Comparison of ENCODE assay signal across 15 cellular contexts in the genomic region with DNA sequence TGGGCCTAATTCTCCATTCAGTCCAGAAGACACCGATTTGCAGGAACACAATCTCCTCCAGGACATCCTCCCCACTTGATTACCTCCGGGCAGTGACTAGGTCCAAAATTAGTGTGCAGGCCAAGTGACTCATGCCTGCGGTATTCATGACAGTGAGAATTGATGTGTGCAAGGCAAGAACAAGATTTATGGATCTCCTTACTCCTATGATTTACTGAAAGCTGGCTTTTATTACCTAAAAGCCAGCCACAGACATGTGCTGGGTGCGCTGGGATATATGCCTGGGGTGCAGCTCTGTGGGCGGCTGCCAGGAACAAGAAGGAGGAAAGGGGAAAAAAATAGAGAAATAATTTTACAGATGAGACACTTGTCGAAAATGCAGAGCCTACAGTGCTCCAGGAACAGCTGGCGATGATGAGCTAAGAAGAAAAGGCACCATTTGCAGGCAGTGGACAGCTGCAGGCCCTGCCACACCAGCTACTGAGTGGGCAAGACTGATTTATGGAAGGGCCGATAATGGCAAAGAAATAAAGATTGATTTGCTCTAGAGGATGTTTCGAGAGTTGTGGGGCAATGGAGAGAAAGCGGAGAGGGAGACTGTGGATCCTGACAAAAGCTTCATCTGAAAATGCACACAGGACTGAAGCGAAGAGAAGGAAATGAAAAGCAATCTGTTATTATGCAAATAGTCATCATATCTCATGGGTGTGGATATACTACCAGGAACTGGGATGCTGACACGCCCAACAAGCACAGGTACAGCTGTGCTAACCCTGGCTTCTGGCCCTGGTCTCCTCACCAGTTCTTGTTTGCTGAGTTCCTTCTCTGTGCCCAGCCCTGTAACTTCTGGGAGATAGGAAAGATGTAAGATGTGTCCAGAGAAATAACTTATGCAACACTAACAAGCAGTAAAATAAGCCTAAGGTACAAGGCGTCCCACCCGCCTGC.
A peak's percentile ranks its signal among the peaks of the same experiment; 100 is the strongest.
DNase-seq lines count a peak whose midpoint lies in the region; ATAC-seq and TF ChIP-seq lines count a peak whose summit lies in the region.
"Had no signal": no experiment of that assay in that cellular context is flagged by ENCODE, and none has a peak within 500 bp of the region (broad histone marks: within the 10 kb centered on the region; RNA-seq: fewer than 3 reads in every experiment).

No MANE protein-coding gene starts in this region.

- no peaks in the 10 kb centered on the region for H3K36me3 Mint-ChIP-seq in osteocyte (ENCODE audit: unreplicated experiment)
- H3K36me3 Mint-ChIP-seq: activated naive CD4-positive, alpha-beta T cell treated with anti-CD3 and anti-CD28 coated beads, Interleukin-2, amount 50 U/mL, for 72 hours had no signal

- no peaks in the 10 kb centered on the region for H3K9me3 Mint-ChIP-seq in osteocyte (ENCODE audit: unreplicated experiment)
- H3K9me3 Mint-ChIP-seq: activated CD8-positive, alpha-beta T cell treated with anti-CD3 and anti-CD28 coated beads for 36 hours; activated naive CD4-positive, alpha-beta T cell treated with anti-CD3 and anti-CD28 coated beads, Interleukin-2, amount 50 U/mL, for 72 hours; endodermal cell had no signal

- peak; percentile 16 for DNase-seq in GM03348 (ENCODE audit: low spot score)
- peak; percentile 94 for DNase-seq in RPMI7951 (ENCODE audit: low read depth)
- peak; percentile 57 for DNase-seq in fibroblast of gingiva (ENCODE audit: low read depth)
- no peak for DNase-seq in osteocyte (ENCODE audit: extremely low spot score, unreplicated experiment)
- no peak for DNase-seq in NCI-H510A treated with DMSO at 0.1 percent for 48 hours (lab: John Stamatoyannopoulos, UW)
- DNase-seq: activated CD8-positive, alpha-beta T cell treated with anti-CD3 and anti-CD28 coated beads for 36 hours; Caco-2; endodermal cell; NCI-H774; pancreas; T-helper 17 cell had no signal

- no peak overlapping the region for H3K4me3 Mint-ChIP-seq in osteocyte (ENCODE audit: unreplicated experiment)
- H3K4me3 Mint-ChIP-seq: activated CD8-positive, alpha-beta T cell treated with anti-CD3 and anti-CD28 coated beads for 36 hours; endodermal cell; T-helper 17 cell had no signal

- no peaks in the 10 kb centered on the region for H3K27me3 Mint-ChIP-seq in osteocyte (ENCODE audit: unreplicated experiment)
- H3K27me3 Mint-ChIP-seq: T-helper 17 cell had no signal

- TF ChIP-seq CTCF in osteocyte (IDR thresholded peaks at IDR 0.05), result no peak

- ATAC-seq in HG02973 (IDR thresholded peaks at IDR 0.05; ENCODE audit: unreplicated experiment) (no peak), HG03342 (IDR thresholded peaks at IDR 0.05; ENCODE audit: unreplicated experiment) (no peak), esophagus mucosa (no peak)
- ATAC-seq: activated CD8-positive, alpha-beta T cell treated with anti-CD3 and anti-CD28 coated beads for 36 hours; activated naive CD4-positive, alpha-beta T cell treated with anti-CD3 and anti-CD28 coated beads, Interleukin-2, amount 50 U/mL, for 72 hours; T-helper 17 cell had no signal

- peak overlapping the region; percentile 2 for H3K27ac Mint-ChIP-seq in osteocyte (ENCODE audit: unreplicated experiment)
- H3K27ac Mint-ChIP-seq: activated CD8-positive, alpha-beta T cell treated with anti-CD3 and anti-CD28 coated beads for 36 hours; activated naive CD4-positive, alpha-beta T cell treated with anti-CD3 and anti-CD28 coated beads, Interleukin-2, amount 50 U/mL, for 72 hours; endodermal cell; T-helper 17 cell had no signal

- H3K4me1 Mint-ChIP-seq in osteocyte (ENCODE audit: unreplicated experiment), result peaks cover 14% of the 10 kb centered on the region
- H3K4me1 Mint-ChIP-seq: T-helper 17 cell had no signal

Comparison
In these comparisons a context has a peak if more than half of its experiments do, and no peak if none do; other contexts are left out.
1. DNase-seq: peak in GM03348 (single experiment), RPMI7951 (single experiment) and fibroblast of gingiva (single experiment); none in osteocyte (single experiment) and NCI-H510A treated with DMSO at 0.1 percent for 48 hours (single experiment).